25 cellular contexts compared by ENCODE assay signal in the genomic region with DNA sequence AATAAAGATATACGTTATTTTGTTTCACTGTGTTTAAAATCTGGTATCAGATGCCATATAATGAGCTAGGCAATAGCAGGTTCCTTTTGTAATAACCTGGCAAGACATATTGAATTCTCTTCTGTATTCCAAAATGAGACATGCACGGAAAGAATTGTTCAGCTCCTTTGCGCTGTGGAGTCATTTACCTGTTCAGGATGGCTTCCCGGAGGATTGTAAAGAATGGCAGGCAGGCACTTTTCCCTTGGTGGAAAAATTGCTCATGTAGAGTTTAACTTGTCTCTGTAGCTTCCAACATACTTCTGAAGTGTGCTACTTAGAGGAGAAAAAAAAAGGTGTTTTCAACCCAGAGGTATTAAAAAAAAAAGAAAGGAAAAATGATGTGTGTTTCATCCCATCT.
"Had no signal": no experiment of that assay in that cellular context is flagged by ENCODE, and none has a peak within 500 bp of the region (broad histone marks: within the 10 kb centered on the region; RNA-seq: fewer than 3 reads in every experiment).

No MANE protein-coding gene starts in this region.

- H3K9me3 Mint-ChIP-seq: endodermal cell, mesothelial cell of epicardium had no signal

- H3K27ac ChIP-seq: epithelial cell of prostate, esophagus squamous epithelium, gastrocnemius medialis, heart right ventricle, left lung, lower lobe of right lung had no signal

- H3K4me1 Mint-ChIP-seq: naive B cell; naive thymus-derived CD8-positive, alpha-beta T cell had no signal

- DNase-seq: cortex of kidney; effector CD8-positive, alpha-beta T cell; effector memory CD8-positive, alpha-beta T cell; endodermal cell; erythroblast; esophagus squamous epithelium; foreskin fibroblast; foreskin melanocyte; gastrocnemius medialis; glutamatergic neuron; head of caudate nucleus; heart right ventricle; hippocampal formation; left cardiac atrium; left lung; left ventricle myocardium superior; lower lobe of right lung; mesenchymal stem cell; mucosa of descending colon; naive B cell; naive thymus-derived CD8-positive, alpha-beta T cell had no signal

- H3K9me3 ChIP-seq: esophagus squamous epithelium, gastrocnemius medialis, heart right ventricle, lower lobe of right lung had no signal

- H3K4me3 ChIP-seq: esophagus squamous epithelium, gastrocnemius medialis, heart right ventricle, left lung, lower lobe of right lung, mucosa of descending colon had no signal

- H3K36me3 ChIP-seq: esophagus squamous epithelium, gastrocnemius medialis, heart right ventricle, left lung, lower lobe of right lung had no signal

- H3K4me3 Mint-ChIP-seq: dendritic cell treated with granulocyte-macrophage colony-stimulating factor and Interleukin-4, amounts not matched to agents 40 ng/mL and 50 ng/mL, for 4 days; effector memory CD8-positive, alpha-beta T cell; endodermal cell; mesothelial cell of epicardium; naive B cell; naive thymus-derived CD8-positive, alpha-beta T cell had no signal

- H3K27me3 ChIP-seq: esophagus squamous epithelium, gastrocnemius medialis, heart right ventricle, left lung had no signal

- H3K27me3 Mint-ChIP-seq: dendritic cell treated with granulocyte-macrophage colony-stimulating factor and Interleukin-4, amounts not matched to agents 40 ng/mL and 50 ng/mL, for 4 days; effector memory CD8-positive, alpha-beta T cell; naive B cell; naive thymus-derived CD8-positive, alpha-beta T cell had no signal

- ATAC-seq: effector memory CD8-positive, alpha-beta T cell; esophagus mucosa; gastrocnemius medialis; heart right ventricle; left cardiac atrium; left lung; left ventricle myocardium superior; lower lobe of right lung; mucosa of descending colon; naive thymus-derived CD8-positive, alpha-beta T cell had no signal

- H3K27ac Mint-ChIP-seq: dendritic cell treated with granulocyte-macrophage colony-stimulating factor and Interleukin-4, amounts not matched to agents 40 ng/mL and 50 ng/mL, for 4 days; effector memory CD8-positive, alpha-beta T cell; endodermal cell; mesothelial cell of epicardium; naive B cell; naive thymus-derived CD8-positive, alpha-beta T cell had no signal

- H3K36me3 Mint-ChIP-seq: mesothelial cell of epicardium, naive B cell had no signal

- H3K4me1 ChIP-seq: esophagus squamous epithelium, gastrocnemius medialis, heart right ventricle, left lung, lower lobe of right lung had no signal
